Comparison of ENCODE assay signal across 11 cellular contexts in genomic region chr17:73592079-73592415, GRCh38. TPM values are rescaled to one million over a fixed set of nuclear protein-coding genes. Genes with fewer than 3 reads are reported as not detected.
A peak's percentile ranks its signal among the peaks of the same experiment; 100 is the strongest.
DNase-seq lines count a peak whose midpoint lies in the region; ATAC-seq and TF ChIP-seq lines count a peak whose summit lies in the region.
"Had no signal": no experiment of that assay in that cellular context is flagged by ENCODE, and none has a peak within 500 bp of the region (broad histone marks: within the 10 kb centered on the region; RNA-seq: fewer than 3 reads in every experiment).

No MANE protein-coding gene starts in this region.

- no peak for DNase-seq in activated naive CD4-positive, alpha-beta T cell treated with anti-CD3 and anti-CD28 coated beads, Interleukin-2, amount 10 ng/mL, durations not matched to agents 7 days and 5 days
- no peak for DNase-seq in activated naive CD4-positive, alpha-beta T cell treated with Interleukin-2 at 50 U/mL for 16 hours
- no peak for DNase-seq in stimulated activated naive CD8-positive, alpha-beta T cell treated with anti-CD3 and anti-CD28 coated beads, Interleukin-15, amount 100 ng/mL, for 72 hours
- DNase-seq in type B pancreatic cell (ENCODE audit: extremely low spot score, unreplicated experiment) (no peak), kidney tubule cell (ENCODE audit: low spot score) (no peak)
- DNase-seq: dermis blood vessel endothelial cell, NCI-H2029 treated with DMSO at 0.1 percent for 48 hours, testis had no signal

- no peaks in the 10 kb centered on the region for H3K9me3 Mint-ChIP-seq in activated naive CD4-positive, alpha-beta T cell treated with anti-CD3 and anti-CD28 coated beads, Interleukin-2, amount 10 ng/mL, durations not matched to agents 7 days and 5 days
- H3K9me3 Mint-ChIP-seq in activated naive CD8-positive, alpha-beta T cell (ENCODE audit: low read depth): no peaks in the 10 kb centered on the region
- no peaks in the 10 kb centered on the region for H3K9me3 Mint-ChIP-seq in stimulated activated naive CD8-positive, alpha-beta T cell treated with anti-CD3 and anti-CD28 coated beads, Interleukin-15, amount 100 ng/mL, for 72 hours
- H3K9me3 Mint-ChIP-seq in type B pancreatic cell: no peaks in the 10 kb centered on the region

- peak overlapping the region; percentile 58 for H3K4me3 Mint-ChIP-seq in activated naive CD4-positive, alpha-beta T cell treated with anti-CD3 and anti-CD28 coated beads, Interleukin-2, amount 10 ng/mL, durations not matched to agents 7 days and 5 days
- H3K4me3 Mint-ChIP-seq in activated naive CD8-positive, alpha-beta T cell: peak overlapping the region; percentile 69
- H3K4me3 Mint-ChIP-seq in stimulated activated naive CD8-positive, alpha-beta T cell treated with anti-CD3 and anti-CD28 coated beads, Interleukin-15, amount 100 ng/mL, for 72 hours: peak overlapping the region; percentile 60 to 71
- H3K4me3 Mint-ChIP-seq in type B pancreatic cell: no peak overlapping the region

- ATAC-seq in HG03135 (IDR thresholded peaks at IDR 0.05; ENCODE audit: unreplicated experiment) (peak; percentile 10), GM19463 (IDR thresholded peaks at IDR 0.05; ENCODE audit: unreplicated experiment) (no peak)
- no peak for ATAC-seq in stimulated activated naive CD8-positive, alpha-beta T cell treated with anti-CD3 and anti-CD28 coated beads, Interleukin-15, amount 100 ng/mL, for 72 hours

- TF ChIP-seq CTCF in type B pancreatic cell (conservative IDR thresholded peaks at IDR 0.05): no peak

- CTCF ChIA-PET in activated naive CD4-positive, alpha-beta T cell treated with anti-CD3 and anti-CD28 coated beads, Interleukin-2, amount 10 ng/mL, durations not matched to agents 7 days and 5 days (lab: Charles Lee): interaction anchor here (1.3 to 1.4 kb wide), 2 partner anchors 25 to 55 kb away, joined by 3 read pairs; no protein-coding TSS in a partner anchor

- H3K4me1 Mint-ChIP-seq in activated naive CD4-positive, alpha-beta T cell treated with anti-CD3 and anti-CD28 coated beads, Interleukin-2, amount 10 ng/mL, durations not matched to agents 7 days and 5 days: peaks cover 85% of the 10 kb centered on the region
- H3K4me1 Mint-ChIP-seq in activated naive CD8-positive, alpha-beta T cell (ENCODE audit: low read depth): peaks cover 86% of the 10 kb centered on the region
- H3K4me1 Mint-ChIP-seq in stimulated activated naive CD8-positive, alpha-beta T cell treated with anti-CD3 and anti-CD28 coated beads, Interleukin-15, amount 100 ng/mL, for 72 hours: peaks cover 72% of the 10 kb centered on the region
- peaks cover 21% of the 10 kb centered on the region for H3K4me1 Mint-ChIP-seq in type B pancreatic cell (ENCODE audit: unreplicated experiment)

- peak overlapping the region; percentile 97 for H3K27ac Mint-ChIP-seq in activated naive CD4-positive, alpha-beta T cell treated with anti-CD3 and anti-CD28 coated beads, Interleukin-2, amount 10 ng/mL, durations not matched to agents 7 days and 5 days
- peak overlapping the region; percentile 92 for H3K27ac Mint-ChIP-seq in activated naive CD8-positive, alpha-beta T cell
- peak overlapping the region; percentile 87 to 88 for H3K27ac Mint-ChIP-seq in stimulated activated naive CD8-positive, alpha-beta T cell treated with anti-CD3 and anti-CD28 coated beads, Interleukin-15, amount 100 ng/mL, for 72 hours
- H3K27ac Mint-ChIP-seq in type B pancreatic cell: no peak overlapping the region

- peaks cover 3% of the 10 kb centered on the region for H3K27me3 Mint-ChIP-seq in activated naive CD4-positive, alpha-beta T cell treated with anti-CD3 and anti-CD28 coated beads, Interleukin-2, amount 10 ng/mL, durations not matched to agents 7 days and 5 days
- H3K27me3 Mint-ChIP-seq in activated naive CD8-positive, alpha-beta T cell: no peaks in the 10 kb centered on the region
- H3K27me3 Mint-ChIP-seq in stimulated activated naive CD8-positive, alpha-beta T cell treated with anti-CD3 and anti-CD28 coated beads, Interleukin-15, amount 100 ng/mL, for 72 hours: no peaks in the 10 kb centered on the region
- H3K27me3 Mint-ChIP-seq in type B pancreatic cell: peaks cover 11% of the 10 kb centered on the region

- peaks cover 14% of the 10 kb centered on the region for H3K36me3 Mint-ChIP-seq in activated naive CD4-positive, alpha-beta T cell treated with anti-CD3 and anti-CD28 coated beads, Interleukin-2, amount 10 ng/mL, durations not matched to agents 7 days and 5 days
- no peaks in the 10 kb centered on the region for H3K36me3 Mint-ChIP-seq in activated naive CD8-positive, alpha-beta T cell
- H3K36me3 Mint-ChIP-seq in type B pancreatic cell: peaks cover 4% of the 10 kb centered on the region

RNA-seq across cellular contexts. Expression of gene SDK2, which starts 52.2 kb away (rescaled TPM):
- 4.6 and 47.3 TPM in 2 replicates for total RNA-seq in type B pancreatic cell (ENCODE audit: low replicate concordance)
- total RNA-seq: dermis blood vessel endothelial cell had no signal
